Comparison of ENCODE assay signal across 8 cellular contexts in the genomic region with DNA sequence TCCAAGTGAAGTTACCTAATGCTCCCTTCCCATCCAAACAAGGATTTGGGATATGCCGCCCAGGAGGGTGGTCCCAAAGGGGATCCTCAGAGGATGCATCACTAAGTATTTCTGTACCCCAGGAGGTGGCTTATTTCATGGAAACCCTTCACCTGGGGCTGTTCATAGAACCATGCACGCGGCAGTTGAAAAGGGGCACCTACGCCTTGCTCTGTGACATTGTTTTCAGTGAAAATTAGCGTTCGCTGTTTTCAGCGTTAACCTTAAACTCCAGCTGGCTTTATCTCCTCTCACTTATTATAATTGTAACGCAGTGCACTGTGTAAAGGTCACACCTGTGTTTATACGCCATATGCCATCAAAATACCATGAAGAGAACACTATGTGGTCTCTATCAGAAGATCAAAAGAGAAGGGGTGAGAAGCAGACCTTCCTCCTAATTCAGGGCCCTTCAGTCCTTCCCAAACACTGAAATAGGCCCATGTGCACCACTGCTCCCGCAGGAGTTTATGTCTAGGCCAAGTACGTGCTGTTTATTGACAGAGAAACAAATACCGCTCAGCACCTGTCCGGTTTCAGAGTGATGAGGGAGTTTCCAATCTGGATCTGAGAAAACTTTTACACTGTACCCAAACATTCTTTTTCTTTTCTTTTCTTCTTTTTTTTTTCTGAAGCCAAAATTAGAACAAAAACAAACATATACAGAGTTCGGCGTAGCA.
DNase-seq lines count a peak whose midpoint lies in the region; ATAC-seq and TF ChIP-seq lines count a peak whose summit lies in the region.

No MANE protein-coding gene starts in this region.

- no peaks in the 10 kb centered on the region for H3K27me3 ChIP-seq in dorsolateral prefrontal cortex

- no peak for TF ChIP-seq CTCF in dorsolateral prefrontal cortex (IDR thresholded peaks at IDR 0.05 in 54 of 56, conservative IDR thresholded peaks at IDR 0.05 in 2 of 56; ENCODE audit: low read depth in 1 of 56, partially characterized antibody in 56 of 56)

- DNase-seq in activated CD4-positive, alpha-beta T cell treated with anti-CD3 and anti-CD28 coated beads, Interleukin-2, amount 50 U/mL, for 1 hour = peak; percentile 24
- no peak for DNase-seq in putamen (ENCODE audit: low spot score)
- DNase-seq in GDM1 (lab: John Stamatoyannopoulos, UW) = no peak
- DNase-seq in SKM-1 treated with dmso at 0.1 percent for 144 hours (lab: John Stamatoyannopoulos, UW; ENCODE audit: unreplicated experiment) = no peak
- no peak for DNase-seq in dorsolateral prefrontal cortex

- ATAC-seq in GM18909 (IDR thresholded peaks at IDR 0.05; ENCODE audit: poor library complexity, unreplicated experiment) (peak; percentile 19), HG02970 (IDR thresholded peaks at IDR 0.05; ENCODE audit: low FRiP score, unreplicated experiment) (peak; percentile 21)

- intact Hi-C loops in dorsolateral prefrontal cortex (cut with DNase I) = no loop called here

- peak overlapping the region in 14 of 21 experiments; percentile 29 to 94 (median 64) for H3K27ac ChIP-seq in skin epidermis
- peak overlapping the region in 12 of 59 donors; percentile 3 to 48 (median 24) for H3K27ac ChIP-seq in dorsolateral prefrontal cortex

- H3K4me3 ChIP-seq in skin epidermis (no peak overlapping the region), dorsolateral prefrontal cortex (no peak overlapping the region)
